ENCODE assay signal across 21 cellular contexts in genomic region chr3:135324246-135324645, GRCh38.
"Had no signal": no experiment of that assay in that cellular context is flagged by ENCODE, and none has a peak within 500 bp of the region (broad histone marks: within the 10 kb centered on the region; RNA-seq: fewer than 3 reads in every experiment).

No MANE protein-coding gene starts in this region.

- H3K4me3 ChIP-seq: esophagus squamous epithelium, gastrocnemius medialis, heart right ventricle, left lung, lower lobe of right lung had no signal

- H3K27ac ChIP-seq: epithelial cell of prostate, esophagus squamous epithelium, gastrocnemius medialis, heart right ventricle, left lung, lower lobe of right lung had no signal

- H3K9me3 ChIP-seq: esophagus squamous epithelium, gastrocnemius medialis, heart right ventricle, left lung, lower lobe of right lung had no signal

- H3K36me3 ChIP-seq: esophagus squamous epithelium, gastrocnemius medialis, heart right ventricle, left lung, lower lobe of right lung had no signal

- H3K27me3 ChIP-seq: gastrocnemius medialis had no signal

- DNase-seq: cortex of kidney; effector CD8-positive, alpha-beta T cell; effector memory CD8-positive, alpha-beta T cell; endodermal cell; erythroblast; esophagus squamous epithelium; foreskin fibroblast; foreskin melanocyte; gastrocnemius medialis; glutamatergic neuron; head of caudate nucleus; heart right ventricle; hippocampal formation; left cardiac atrium; left lung; left ventricle myocardium superior; lower lobe of right lung; mesenchymal stem cell; midbrain; naive thymus-derived CD4-positive, alpha-beta T cell had no signal

- H3K4me1 ChIP-seq: esophagus squamous epithelium, gastrocnemius medialis, left lung, lower lobe of right lung had no signal
